10 cellular contexts compared by ENCODE assay signal in the genomic region with DNA sequence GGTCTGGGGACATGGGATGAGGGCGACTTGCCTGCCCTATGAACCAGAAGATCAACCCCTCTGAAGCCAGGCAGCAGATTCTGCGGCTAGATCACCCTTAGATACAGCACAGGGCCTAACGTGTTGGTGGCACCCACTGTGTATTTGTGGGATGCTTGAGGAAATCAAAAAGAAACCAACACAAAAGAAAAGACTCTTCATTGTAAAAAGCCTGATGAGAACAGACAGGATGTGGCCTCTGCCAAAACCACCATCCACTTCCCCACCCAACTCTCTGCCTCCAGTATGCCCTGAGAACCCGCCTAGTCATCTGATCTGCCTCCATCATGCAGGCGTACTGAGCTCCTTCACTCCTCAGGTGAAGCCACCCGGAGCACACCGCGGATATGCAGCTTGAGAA.
DNase-seq lines count a peak whose midpoint lies in the region; ATAC-seq and TF ChIP-seq lines count a peak whose summit lies in the region.
"Had no signal": no experiment of that assay in that cellular context is flagged by ENCODE, and none has a peak within 500 bp of the region (broad histone marks: within the 10 kb centered on the region; RNA-seq: fewer than 3 reads in every experiment).

No MANE protein-coding gene starts in this region.

- peak; percentile 94 to 96 for ATAC-seq in naive thymus-derived CD8-positive, alpha-beta T cell

- H3K9me3 ChIP-seq in BE2C, result no peaks in the 10 kb centered on the region

- H3K27me3 ChIP-seq in BE2C, result no peaks in the 10 kb centered on the region

- H3K36me3 ChIP-seq in BE2C, result no peaks in the 10 kb centered on the region

- TF ChIP-seq CTCF in BE2C (IDR thresholded peaks at IDR 0.05; ENCODE audit: low read depth, low read length) (no peak), glutamatergic neuron (IDR thresholded peaks at IDR 0.05; ENCODE audit: partially characterized antibody, unreplicated experiment) (no peak)

- H3K36me3 Mint-ChIP-seq in naive thymus-derived CD8-positive, alpha-beta T cell, result peaks cover 0 to 5% (median 0%) of the 10 kb centered on the region in 3 donors
- no peaks in the 10 kb centered on the region for H3K36me3 Mint-ChIP-seq in glutamatergic neuron (ENCODE audit: unreplicated experiment)

- peaks cover 3 to 44% (median 28%) of the 10 kb centered on the region in 5 donors for H3K27me3 Mint-ChIP-seq in naive thymus-derived CD8-positive, alpha-beta T cell
- peaks cover 7% of the 10 kb centered on the region for H3K27me3 Mint-ChIP-seq in glutamatergic neuron (ENCODE audit: unreplicated experiment)
- H3K27me3 Mint-ChIP-seq: dendritic cell treated with granulocyte-macrophage colony-stimulating factor and Interleukin-4, amounts not matched to agents 40 ng/mL and 50 ng/mL, for 4 days had no signal

- H3K4me1 ChIP-seq in BE2C, result no peaks in the 10 kb centered on the region

- POLR2A ChIA-PET in naive thymus-derived CD8-positive, alpha-beta T cell (lab: Charles Lee), result no interaction called here

- no peak overlapping the region for H3K4me3 ChIP-seq in BE2C (ENCODE audit: low read depth, low read length)

- H3K4me1 Mint-ChIP-seq in naive thymus-derived CD8-positive, alpha-beta T cell, result peaks cover 13 to 43% (median 34%) of the 10 kb centered on the region in 4 donors
- H3K4me1 Mint-ChIP-seq in glutamatergic neuron (ENCODE audit: low read depth, unreplicated experiment), result peaks cover 8% of the 10 kb centered on the region

- peak; percentile 4 to 84 (median 58) for DNase-seq in stimulated activated naive CD4-positive, alpha-beta T cell (lab: John Stamatoyannopoulos, UW)
- no peak for DNase-seq in stimulated activated naive CD4-positive, alpha-beta T cell treated with Interleukin-2 at 50 U/mL for 16 hours (lab: John Stamatoyannopoulos, UW)
- DNase-seq in activated T-cell treated with anti-CD3 and anti-CD28 coated beads for 48 hours (ENCODE audit: low read depth) (peak; percentile 15), BE2C (no peak), LoVo (ENCODE audit: low spot score) (no peak), NCI-H345 treated with DMSO at 0.1 percent for 48 hours (lab: John Stamatoyannopoulos, UW; ENCODE audit: unreplicated experiment) (no peak), glutamatergic neuron (no peak)
- DNase-seq in naive thymus-derived CD8-positive, alpha-beta T cell, result peak in 9 of 10 donors; percentile 2 to 81 (median 52)
- DNase-seq: NCI-H1105 had no signal

- peaks cover 0 to 21% (median 4%) of the 10 kb centered on the region in 9 donors for H3K9me3 Mint-ChIP-seq in naive thymus-derived CD8-positive, alpha-beta T cell
- H3K9me3 Mint-ChIP-seq in glutamatergic neuron (ENCODE audit: unreplicated experiment), result peaks cover 3% of the 10 kb centered on the region
- H3K9me3 Mint-ChIP-seq: dendritic cell treated with granulocyte-macrophage colony-stimulating factor and Interleukin-4, amounts not matched to agents 40 ng/mL and 50 ng/mL, for 4 days had no signal

- peak overlapping the region in 8 of 10 donors; percentile 19 to 90 (median 72) for H3K27ac Mint-ChIP-seq in naive thymus-derived CD8-positive, alpha-beta T cell
- no peak overlapping the region for H3K27ac Mint-ChIP-seq in glutamatergic neuron (ENCODE audit: unreplicated experiment)
- H3K27ac Mint-ChIP-seq: dendritic cell treated with granulocyte-macrophage colony-stimulating factor and Interleukin-4, amounts not matched to agents 40 ng/mL and 50 ng/mL, for 4 days had no signal

- peak overlapping the region in 9 of 10 donors; percentile 17 to 77 (median 57) for H3K4me3 Mint-ChIP-seq in naive thymus-derived CD8-positive, alpha-beta T cell
- no peak overlapping the region for H3K4me3 Mint-ChIP-seq in glutamatergic neuron (ENCODE audit: unreplicated experiment)
- H3K4me3 Mint-ChIP-seq: dendritic cell treated with granulocyte-macrophage colony-stimulating factor and Interleukin-4, amounts not matched to agents 40 ng/mL and 50 ng/mL, for 4 days had no signal

Comparison
In these comparisons a context has a peak if more than half of its experiments do, and no peak if none do; other contexts are left out.
1. DNase-seq: peak in stimulated activated naive CD4-positive, alpha-beta T cell (6 of 6), activated T-cell treated with anti-CD3 and anti-CD28 coated beads for 48 hours (single experiment) and naive thymus-derived CD8-positive, alpha-beta T cell (9 of 10); none in stimulated activated naive CD4-positive, alpha-beta T cell treated with Interleukin-2 at 50 U/mL for 16 hours (single experiment), BE2C (single experiment), LoVo (single experiment), NCI-H345 treated with DMSO at 0.1 percent for 48 hours (single experiment) and glutamatergic neuron (single experiment).